In genomic region chr2:41840702-41841551, GRCh38 we compare ENCODE assay signal across 8 cellular contexts.
A peak's percentile ranks its signal among the peaks of the same experiment; 100 is the strongest.
DNase-seq lines count a peak whose midpoint lies in the region; ATAC-seq and TF ChIP-seq lines count a peak whose summit lies in the region.

No MANE protein-coding gene starts in this region.

- no peaks in the 10 kb centered on the region for H3K36me3 Mint-ChIP-seq in natural killer cell treated with Interleukin-12 subunit alpha and Interleukin-12 subunit beta and Interleukin-15 and Interleukin-18, amount 100 ng/mL, for 72 hours

- H3K36me3 ChIP-seq in DOHH2 (ENCODE audit: control insufficient read depth, low read length), result no peaks in the 10 kb centered on the region
- no peaks in the 10 kb centered on the region for H3K36me3 ChIP-seq in Karpas-422 (ENCODE audit: insufficient read depth, low read length)

- H3K4me1 ChIP-seq in DOHH2 (ENCODE audit: control insufficient read depth, low read length) (peaks cover 6% of the 10 kb centered on the region), Karpas-422 (ENCODE audit: low read length) (no peaks in the 10 kb centered on the region)

- no peaks in the 10 kb centered on the region for H3K79me2 ChIP-seq in DOHH2 (ENCODE audit: control insufficient read depth, low read length)
- H3K79me2 ChIP-seq in Karpas-422 (ENCODE audit: low read length), result no peaks in the 10 kb centered on the region

- peaks cover 30 to 36% of the 10 kb centered on the region in 2 donors for H3K27me3 Mint-ChIP-seq in natural killer cell treated with Interleukin-12 subunit alpha and Interleukin-12 subunit beta and Interleukin-15 and Interleukin-18, amount 100 ng/mL, for 72 hours

- H3K4me2 ChIP-seq in DOHH2 (ENCODE audit: low read length), result peak overlapping the region; percentile 41
- no peak overlapping the region for H3K4me2 ChIP-seq in Karpas-422 (ENCODE audit: low read depth, low read length, poor library complexity, severe bottlenecking)

- H3K4me3 Mint-ChIP-seq in natural killer cell treated with Interleukin-12 subunit alpha and Interleukin-12 subunit beta and Interleukin-15 and Interleukin-18, amount 100 ng/mL, for 72 hours, result peak overlapping the region; percentile 96

- peaks cover 12 to 13% of the 10 kb centered on the region in 2 donors for H3K4me1 Mint-ChIP-seq in natural killer cell treated with Interleukin-12 subunit alpha and Interleukin-12 subunit beta and Interleukin-15 and Interleukin-18, amount 100 ng/mL, for 72 hours (ENCODE audit: low read depth in 2 of 2)

- H3K9ac ChIP-seq in Karpas-422 (ENCODE audit: low read length), result no peak overlapping the region

- H2AFZ ChIP-seq in Karpas-422 (ENCODE audit: low read length), result peak overlapping the region; percentile 61; the same call in 1 of the 2 replicates

- DNase-seq in Karpas-422, result peak; percentile 94
- DNase-seq in RKO (ENCODE audit: low spot score), result peak; percentile 97
- peak; percentile 95 for DNase-seq in activated T-helper 9 cell treated with anti-CD3 and anti-CD28 coated beads, Interleukin-2, amount 50 U/mL, for 16 hours (ENCODE audit: low read depth)
- peak; percentile 97 for DNase-seq in fibroblast of pulmonary artery (ENCODE audit: low read depth)
- DNase-seq in natural killer cell treated with Interleukin-12 subunit alpha and Interleukin-12 subunit beta and Interleukin-15 and Interleukin-18, amount 100 ng/mL, for 72 hours (ENCODE audit: low spot score), result peak; percentile 95
- peak; percentile 97 for DNase-seq in stimulated activated naive CD8-positive, alpha-beta T cell treated with anti-CD3 and anti-CD28 coated beads, Interleukin-15, Interleukin-2, amounts not matched to agents 100 U/mL and 50 U/mL, for 24 hours

- no peaks in the 10 kb centered on the region for H3K9me3 ChIP-seq in DOHH2 (ENCODE audit: control insufficient read depth, insufficient read depth, low read length)
- H3K9me3 ChIP-seq in Karpas-422 (ENCODE audit: low read length), result no peaks in the 10 kb centered on the region

- peak; percentile 100 for ATAC-seq in GM21825 (IDR thresholded peaks at IDR 0.05; ENCODE audit: unreplicated experiment)
- peak; percentile 100 for ATAC-seq in natural killer cell treated with Interleukin-12 subunit alpha and Interleukin-12 subunit beta and Interleukin-15 and Interleukin-18, amount 100 ng/mL, for 72 hours
- ATAC-seq in stimulated activated naive CD8-positive, alpha-beta T cell treated with anti-CD3 and anti-CD28 coated beads, Interleukin-15, Interleukin-2, amounts not matched to agents 100 U/mL and 50 U/mL, for 24 hours, result peak; percentile 100

- TF ChIP-seq CTCF in DOHH2 (IDR thresholded peaks at IDR 0.05; ENCODE audit: low read depth, low read length, poor library complexity, severe bottlenecking) (peak; percentile 87), fibroblast of pulmonary artery (IDR thresholded peaks at IDR 0.05; ENCODE audit: low read length, missing control alignments) (peak; percentile 99)

- H3K9me2 ChIP-seq in DOHH2 (replicated peaks; ENCODE audit: control insufficient read depth, low read length), result no peaks in the 10 kb centered on the region
- no peaks in the 10 kb centered on the region for H3K9me2 ChIP-seq in Karpas-422 (replicated peaks; ENCODE audit: insufficient read depth, low read length)

- peaks cover 6% of the 10 kb centered on the region; the same call in 1 of the 2 replicates for H3K27me3 ChIP-seq in DOHH2 (ENCODE audit: control insufficient read depth, low read length)
- no peaks in the 10 kb centered on the region for H3K27me3 ChIP-seq in Karpas-422 (ENCODE audit: low read length)

- H3K9me3 Mint-ChIP-seq in natural killer cell treated with Interleukin-12 subunit alpha and Interleukin-12 subunit beta and Interleukin-15 and Interleukin-18, amount 100 ng/mL, for 72 hours, result no peaks in the 10 kb centered on the region

- H3K27ac Mint-ChIP-seq in natural killer cell treated with Interleukin-12 subunit alpha and Interleukin-12 subunit beta and Interleukin-15 and Interleukin-18, amount 100 ng/mL, for 72 hours, result peak overlapping the region; percentile 50 to 65

- H3K4me3 ChIP-seq in DOHH2 (ENCODE audit: low read length) (peak overlapping the region; percentile 63), Karpas-422 (ENCODE audit: low read length) (no peak overlapping the region), fibroblast of pulmonary artery (replicated peaks; ENCODE audit: low read depth, low read length) (peak overlapping the region; percentile 81)

- no peak overlapping the region for H3K27ac ChIP-seq in DOHH2 (ENCODE audit: low read depth, low read length)
- no peak overlapping the region for H3K27ac ChIP-seq in Karpas-422 (ENCODE audit: low read length)

- H3F3A ChIP-seq in DOHH2 (ENCODE audit: control insufficient read depth, insufficient read depth), result no peaks in the 10 kb centered on the region

- H4K20me1 ChIP-seq in DOHH2 (ENCODE audit: control insufficient read depth, insufficient read depth, low read depth, low read length), result no peaks in the 10 kb centered on the region
- H4K20me1 ChIP-seq in Karpas-422 (ENCODE audit: insufficient read depth, low read depth, low read length), result no peaks in the 10 kb centered on the region
